In genomic region chr17:63774141-63774981, GRCh38 we compare ENCODE assay signal across 1 cellular context.
TF ChIP-seq lines count a peak whose summit lies in the region.

DDX42 (plus strand) TSS chr17:63774170; CDS start chr17:63787050, 12,880 bp downstream.

TF ChIP-seq in HepG2, 621 proteins besides CTCF, POLR2A, EP300 and RAD21 (continued from another document and continues in another):
- TF ChIP-seq, protein P1, sequence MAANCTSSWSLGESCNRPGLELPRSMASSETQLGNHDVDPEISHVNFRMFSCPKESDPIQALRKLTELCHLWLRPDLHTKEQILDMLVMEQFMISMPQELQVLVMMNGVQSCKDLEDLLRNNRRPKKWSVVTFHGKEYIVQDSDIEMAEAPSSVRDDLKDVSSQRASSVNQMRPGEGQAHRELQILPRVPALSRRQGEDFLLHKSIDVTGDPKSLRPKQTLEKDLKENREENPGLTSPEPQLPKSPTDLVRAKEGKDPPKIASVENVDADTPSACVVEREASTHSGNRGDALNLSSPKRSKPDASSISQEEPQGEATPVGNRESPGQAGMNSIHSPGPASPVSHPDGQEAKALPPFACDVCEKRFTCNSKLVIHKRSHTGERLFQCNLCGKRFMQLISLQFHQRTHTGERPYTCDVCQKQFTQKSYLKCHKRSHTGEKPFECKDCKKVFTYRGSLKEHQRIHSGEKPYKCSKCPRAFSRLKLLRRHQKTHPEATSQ (CRISPR knock-in tag; IDR thresholded peaks at IDR 0.05; ENCODE audit: borderline replicate concordance) = no peak
- TF ChIP-seq IKZF1 (IDR thresholded peaks at IDR 0.05) (no peak), AGO1 (IDR thresholded peaks at IDR 0.05; ENCODE audit: low read depth, low read length, poor library complexity, severe bottlenecking) (no peak), HMGXB3 (CRISPR knock-in tag; IDR thresholded peaks at IDR 0.05; ENCODE audit: borderline replicate concordance) (no peak), PRPF4 (IDR thresholded peaks at IDR 0.05; ENCODE audit: low read depth, low read length, poor library complexity, severe bottlenecking) (no peak), ZNF761 (CRISPR knock-in tag; conservative IDR thresholded peaks at IDR 0.05) (no peak), SOX13 (IDR thresholded peaks at IDR 0.05) (no peak), SOX13 (CRISPR knock-in tag; conservative IDR thresholded peaks at IDR 0.05 in 1 of 2, IDR thresholded peaks at IDR 0.05 in 1 of 2) (no peak), E2F5 (CRISPR knock-in tag; conservative IDR thresholded peaks at IDR 0.05) (0 out of 2 replicates have a peak, but pooled peaks have one; percentile 31), HOXA3 (CRISPR knock-in tag; IDR thresholded peaks at IDR 0.05) (no peak), ZNF878 (CRISPR knock-in tag; IDR thresholded peaks at IDR 0.05) (no peak; the same call in 1 of the 2 replicates), MAF1 (CRISPR knock-in tag; IDR thresholded peaks at IDR 0.05; ENCODE audit: borderline replicate concordance) (no peak), SRSF9 (IDR thresholded peaks at IDR 0.05; ENCODE audit: borderline replicate concordance, insufficient read depth, low read depth, low read length, poor library complexity, severe bottlenecking) (no peak), CEBPG (CRISPR knock-in tag; IDR thresholded peaks at IDR 0.05) (no peak), ZSCAN9 (CRISPR knock-in tag; IDR thresholded peaks at IDR 0.05; ENCODE audit: borderline replicate concordance) (no peak), KLF16 (CRISPR knock-in tag; IDR thresholded peaks at IDR 0.05) (no peak; a peak in 1 of 4 replicates), IRX3 (CRISPR knock-in tag; IDR thresholded peaks at IDR 0.05; ENCODE audit: borderline replicate concordance, low read depth) (peak; percentile 37; the same call in 1 of the 2 replicates), ZNF687 (CRISPR knock-in tag; IDR thresholded peaks at IDR 0.05) (peak; percentile 11), KAT7 (CRISPR knock-in tag; IDR thresholded peaks at IDR 0.05; ENCODE audit: borderline replicate concordance) (no peak; the same call in 1 of the 2 replicates), RFX3 (CRISPR knock-in tag; IDR thresholded peaks at IDR 0.05) (no peak), SSRP1 (CRISPR knock-in tag; IDR thresholded peaks at IDR 0.05) (no peak), PAWR (CRISPR knock-in tag; IDR thresholded peaks at IDR 0.05; ENCODE audit: borderline replicate concordance) (peak; percentile 44; the same call in 1 of the 2 replicates), MIER2 (CRISPR knock-in tag; IDR thresholded peaks at IDR 0.05) (0 out of 2 replicates have a peak, but pooled peaks have one; percentile 31), MXI1 (IDR thresholded peaks at IDR 0.05; ENCODE audit: borderline replicate concordance, low read depth, low read length) (no peak), ZFYVE20 (CRISPR knock-in tag; IDR thresholded peaks at IDR 0.05; ENCODE audit: borderline replicate concordance, low read depth) (no peak), GLMP (CRISPR knock-in tag; IDR thresholded peaks at IDR 0.05; ENCODE audit: borderline replicate concordance) (no peak), ZNF770 (CRISPR knock-in tag; IDR thresholded peaks at IDR 0.05) (no peak), NFE2L2 (IDR thresholded peaks at IDR 0.05; ENCODE audit: low read length) (no peak), ZNF678 (CRISPR knock-in tag; IDR thresholded peaks at IDR 0.05) (no peak; the same call in 1 of the 2 replicates), PCBP1 (IDR thresholded peaks at IDR 0.05; ENCODE audit: borderline replicate concordance, low read depth, low read length) (no peak)
- TF ChIP-seq, protein P2, sequence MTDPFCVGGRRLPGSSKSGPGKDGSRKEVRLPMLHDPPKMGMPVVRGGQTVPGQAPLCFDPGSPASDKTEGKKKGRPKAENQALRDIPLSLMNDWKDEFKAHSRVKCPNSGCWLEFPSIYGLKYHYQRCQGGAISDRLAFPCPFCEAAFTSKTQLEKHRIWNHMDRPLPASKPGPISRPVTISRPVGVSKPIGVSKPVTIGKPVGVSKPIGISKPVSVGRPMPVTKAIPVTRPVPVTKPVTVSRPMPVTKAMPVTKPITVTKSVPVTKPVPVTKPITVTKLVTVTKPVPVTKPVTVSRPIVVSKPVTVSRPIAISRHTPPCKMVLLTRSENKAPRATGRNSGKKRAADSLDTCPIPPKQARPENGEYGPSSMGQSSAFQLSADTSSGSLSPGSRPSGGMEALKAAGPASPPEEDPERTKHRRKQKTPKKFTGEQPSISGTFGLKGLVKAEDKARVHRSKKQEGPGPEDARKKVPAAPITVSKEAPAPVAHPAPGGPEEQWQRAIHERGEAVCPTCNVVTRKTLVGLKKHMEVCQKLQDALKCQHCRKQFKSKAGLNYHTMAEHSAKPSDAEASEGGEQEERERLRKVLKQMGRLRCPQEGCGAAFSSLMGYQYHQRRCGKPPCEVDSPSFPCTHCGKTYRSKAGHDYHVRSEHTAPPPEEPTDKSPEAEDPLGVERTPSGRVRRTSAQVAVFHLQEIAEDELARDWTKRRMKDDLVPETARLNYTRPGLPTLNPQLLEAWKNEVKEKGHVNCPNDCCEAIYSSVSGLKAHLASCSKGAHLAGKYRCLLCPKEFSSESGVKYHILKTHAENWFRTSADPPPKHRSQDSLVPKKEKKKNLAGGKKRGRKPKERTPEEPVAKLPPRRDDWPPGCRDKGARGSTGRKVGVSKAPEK (CRISPR knock-in tag; IDR thresholded peaks at IDR 0.05; ENCODE audit: borderline replicate concordance) = 0 out of 2 replicates have a peak, but pooled peaks have one; percentile 10
- TF ChIP-seq, protein P3, sequence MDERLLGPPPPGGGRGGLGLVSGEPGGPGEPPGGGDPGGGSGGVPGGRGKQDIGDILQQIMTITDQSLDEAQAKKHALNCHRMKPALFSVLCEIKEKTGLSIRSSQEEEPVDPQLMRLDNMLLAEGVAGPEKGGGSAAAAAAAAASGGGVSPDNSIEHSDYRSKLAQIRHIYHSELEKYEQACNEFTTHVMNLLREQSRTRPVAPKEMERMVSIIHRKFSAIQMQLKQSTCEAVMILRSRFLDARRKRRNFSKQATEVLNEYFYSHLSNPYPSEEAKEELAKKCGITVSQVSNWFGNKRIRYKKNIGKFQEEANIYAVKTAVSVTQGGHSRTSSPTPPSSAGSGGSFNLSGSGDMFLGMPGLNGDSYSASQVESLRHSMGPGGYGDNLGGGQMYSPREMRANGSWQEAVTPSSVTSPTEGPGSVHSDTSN (CRISPR knock-in tag; IDR thresholded peaks at IDR 0.05) = no peak
- TF ChIP-seq, protein P4, sequence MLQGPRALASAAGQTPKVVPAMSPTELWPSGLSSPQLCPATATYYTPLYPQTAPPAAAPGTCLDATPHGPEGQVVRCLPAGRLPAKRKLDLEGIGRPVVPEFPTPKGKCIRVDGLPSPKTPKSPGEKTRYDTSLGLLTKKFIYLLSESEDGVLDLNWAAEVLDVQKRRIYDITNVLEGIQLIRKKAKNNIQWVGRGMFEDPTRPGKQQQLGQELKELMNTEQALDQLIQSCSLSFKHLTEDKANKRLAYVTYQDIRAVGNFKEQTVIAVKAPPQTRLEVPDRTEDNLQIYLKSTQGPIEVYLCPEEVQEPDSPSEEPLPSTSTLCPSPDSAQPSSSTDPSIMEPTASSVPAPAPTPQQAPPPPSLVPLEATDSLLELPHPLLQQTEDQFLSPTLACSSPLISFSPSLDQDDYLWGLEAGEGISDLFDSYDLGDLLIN (CRISPR knock-in tag; IDR thresholded peaks at IDR 0.05; ENCODE audit: borderline replicate concordance) = no peak; the same call in 1 of the 2 replicates
- TF ChIP-seq, protein P5, sequence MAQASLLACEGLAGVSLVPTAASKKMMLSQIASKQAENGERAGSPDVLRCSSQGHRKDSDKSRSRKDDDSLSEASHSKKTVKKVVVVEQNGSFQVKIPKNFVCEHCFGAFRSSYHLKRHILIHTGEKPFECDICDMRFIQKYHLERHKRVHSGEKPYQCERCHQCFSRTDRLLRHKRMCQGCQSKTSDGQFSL (CRISPR knock-in tag; IDR thresholded peaks at IDR 0.05) = no peak; the same call in 1 of the 2 replicates
- TF ChIP-seq, protein P6, sequence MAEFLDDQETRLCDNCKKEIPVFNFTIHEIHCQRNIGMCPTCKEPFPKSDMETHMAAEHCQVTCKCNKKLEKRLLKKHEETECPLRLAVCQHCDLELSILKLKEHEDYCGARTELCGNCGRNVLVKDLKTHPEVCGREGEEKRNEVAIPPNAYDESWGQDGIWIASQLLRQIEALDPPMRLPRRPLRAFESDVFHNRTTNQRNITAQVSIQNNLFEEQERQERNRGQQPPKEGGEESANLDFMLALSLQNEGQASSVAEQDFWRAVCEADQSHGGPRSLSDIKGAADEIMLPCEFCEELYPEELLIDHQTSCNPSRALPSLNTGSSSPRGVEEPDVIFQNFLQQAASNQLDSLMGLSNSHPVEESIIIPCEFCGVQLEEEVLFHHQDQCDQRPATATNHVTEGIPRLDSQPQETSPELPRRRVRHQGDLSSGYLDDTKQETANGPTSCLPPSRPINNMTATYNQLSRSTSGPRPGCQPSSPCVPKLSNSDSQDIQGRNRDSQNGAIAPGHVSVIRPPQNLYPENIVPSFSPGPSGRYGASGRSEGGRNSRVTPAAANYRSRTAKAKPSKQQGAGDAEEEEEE (CRISPR knock-in tag; IDR thresholded peaks at IDR 0.05; ENCODE audit: borderline replicate concordance) = no peak
